8 cellular contexts compared by ENCODE assay signal in the genomic region with DNA sequence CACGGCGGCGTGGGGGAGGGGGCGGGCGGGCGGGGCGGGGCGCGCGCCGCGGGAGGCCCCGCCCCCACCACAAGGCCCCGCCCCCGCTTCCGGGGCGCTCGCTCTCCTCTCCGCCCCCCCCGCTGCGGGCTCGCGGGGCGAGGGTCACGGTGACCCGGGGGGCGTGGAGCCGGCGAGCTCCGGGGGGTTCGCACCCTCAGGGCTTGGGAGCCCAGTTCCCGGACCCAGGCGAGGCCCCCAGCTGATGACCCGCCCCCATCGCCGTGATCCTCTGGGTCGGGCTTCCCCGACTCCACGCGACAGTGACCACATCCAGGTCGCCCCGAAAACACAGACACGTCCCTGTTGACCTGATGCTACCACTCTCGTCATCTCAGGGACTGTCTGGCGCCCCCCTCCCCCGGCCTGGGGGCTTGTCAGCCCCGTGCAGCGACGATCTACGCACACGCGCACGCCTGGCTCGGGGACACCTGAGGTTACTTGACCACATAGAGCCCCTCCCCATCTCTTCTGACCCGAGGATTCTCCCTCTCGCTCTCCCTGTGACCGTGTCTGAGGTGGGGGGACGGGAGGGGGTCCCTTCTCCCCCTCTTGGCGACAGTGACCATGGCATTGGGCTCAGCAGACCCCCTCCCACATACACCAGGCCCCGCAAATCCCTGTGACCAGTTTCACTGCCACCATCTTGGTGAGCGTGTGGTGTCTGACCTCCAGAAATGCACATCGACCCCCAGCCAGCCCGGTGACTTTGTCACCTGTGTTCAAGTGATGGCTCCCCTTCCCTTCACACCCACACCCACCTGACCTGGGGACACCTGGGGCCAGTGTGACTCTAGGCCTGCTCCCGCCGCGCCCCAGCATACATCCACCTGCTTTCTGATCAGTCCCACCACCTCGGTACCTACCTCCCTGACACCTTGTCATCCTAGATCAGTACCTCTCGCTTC. TPM values are rescaled to one million over a fixed set of nuclear protein-coding genes. Genes with fewer than 3 reads are reported as not detected.
DNase-seq lines count a peak whose midpoint lies in the region; ATAC-seq and TF ChIP-seq lines count a peak whose summit lies in the region.

No MANE protein-coding gene starts in this region.

- no peaks in the 10 kb centered on the region for H3K9me2 ChIP-seq in PC-3 (replicated peaks; ENCODE audit: low read length)

- peaks cover 54% of the 10 kb centered on the region for H3K79me2 ChIP-seq in PC-3 (ENCODE audit: low read length)

- peak overlapping the region; percentile 87 for H3K9ac ChIP-seq in PC-3 (ENCODE audit: low read length)

- H3K4me1 ChIP-seq in PC-3 (ENCODE audit: insufficient read depth, low read length) = peaks cover 20% of the 10 kb centered on the region

- POLR2A ChIA-PET in activated CD4-positive, alpha-beta T cell treated with anti-CD3 and anti-CD28 coated beads for 36 hours (lab: Charles Lee) = interaction anchor here (0.6 to 1.6 kb wide), 5 partner anchors 11 to 277 kb away, joined by 3 to 4 read pairs (median 3); a partner anchor contains a TSS
- POLR2A ChIA-PET in PC-3 (lab: Charles Lee; ENCODE audit: unreplicated experiment) = interaction anchor here (0.6 to 1.0 kb wide), 3 partner anchors 16 to 35 kb away, joined by 3 to 4 read pairs (median 3); no protein-coding TSS in a partner anchor

- H3K27ac ChIP-seq in PC-3 (ENCODE audit: low read length) = peak overlapping the region; percentile 11; the same call in 1 of the 2 replicates
- H3K27ac ChIP-seq in layer of hippocampus (ENCODE audit: low read depth, low read length) = peak overlapping the region; percentile 95

- H3K4me1 Mint-ChIP-seq in activated CD4-positive, alpha-beta T cell treated with anti-CD3 and anti-CD28 coated beads for 36 hours = peaks cover 22% of the 10 kb centered on the region
- H3K4me1 Mint-ChIP-seq in brain = peaks cover 33% of the 10 kb centered on the region
- peaks cover 42% of the 10 kb centered on the region for H3K4me1 Mint-ChIP-seq in stimulated activated effector memory CD8-positive, alpha-beta T cell treated with anti-CD3 and anti-CD28 coated beads, Interleukin-12 subunit alpha, Interleukin-12 subunit beta, amount 100 ng/mL, for 72 hours

- CTCF ChIA-PET in activated CD4-positive, alpha-beta T cell treated with anti-CD3 and anti-CD28 coated beads for 36 hours (lab: Charles Lee) = interaction anchor here (1.0 to 2.4 kb wide), 5 partner anchors 12 to 336 kb away, joined by 4 to 16 read pairs (median 6); a partner anchor contains a TSS
- CTCF ChIA-PET in PC-3 (lab: Charles Lee) = interaction anchor here (0.5 to 2.0 kb wide), 4 partner anchors 11 to 336 kb away, joined by 3 to 23 read pairs (median 6); a partner anchor contains a TSS

- DNase-seq in activated CD4-positive, alpha-beta T cell treated with anti-CD3 and anti-CD28 coated beads for 36 hours = no peak
- no peak for DNase-seq in activated CD4-positive, alpha-beta T cell treated with anti-CD3 and anti-CD28 coated beads for 1 hour
- DNase-seq in PC-3 (no peak), NCI-H187 treated with DMSO at 0.1 percent for 48 hours (lab: John Stamatoyannopoulos, UW) (no peak)
- peak; percentile 70 to 88 for DNase-seq in stimulated activated effector memory CD8-positive, alpha-beta T cell treated with anti-CD3 and anti-CD28 coated beads, Interleukin-12 subunit alpha, Interleukin-12 subunit beta, amount 100 ng/mL, for 72 hours (ENCODE audit: low spot score in 2 of 2)

- H3K36me3 Mint-ChIP-seq in activated CD4-positive, alpha-beta T cell treated with anti-CD3 and anti-CD28 coated beads for 36 hours (ENCODE audit: low read depth) = peaks cover 18% of the 10 kb centered on the region
- peaks cover 11% of the 10 kb centered on the region for H3K36me3 Mint-ChIP-seq in brain
- H3K36me3 Mint-ChIP-seq in stimulated activated effector memory CD8-positive, alpha-beta T cell treated with anti-CD3 and anti-CD28 coated beads, Interleukin-12 subunit alpha, Interleukin-12 subunit beta, amount 100 ng/mL, for 72 hours = peaks cover 43% of the 10 kb centered on the region

- no peaks in the 10 kb centered on the region for H3K9me3 Mint-ChIP-seq in activated CD4-positive, alpha-beta T cell treated with anti-CD3 and anti-CD28 coated beads for 36 hours (ENCODE audit: low read depth)
- peaks cover 0 to 6% (median 0%) of the 10 kb centered on the region in 5 experiments for H3K9me3 Mint-ChIP-seq in brain
- H3K9me3 Mint-ChIP-seq in stimulated activated effector memory CD8-positive, alpha-beta T cell treated with anti-CD3 and anti-CD28 coated beads, Interleukin-12 subunit alpha, Interleukin-12 subunit beta, amount 100 ng/mL, for 72 hours = no peaks in the 10 kb centered on the region

- intact Hi-C loops in activated CD4-positive, alpha-beta T cell treated with anti-CD3 and anti-CD28 coated beads for 36 hours (cut with DNase I, micrococcal nuclease) = loop anchor here in 1 of 2 experiments (1.0 to 5.0 kb wide), 3 partner anchors 12 to 928 kb away; a partner anchor contains a TSS
- intact Hi-C loops in PC-3 (cut with micrococcal nuclease) = loop anchor here (5.0 kb wide), 1 partner anchor 623 kb away; no protein-coding TSS in a partner anchor

- no peaks in the 10 kb centered on the region for H3K27me3 Mint-ChIP-seq in activated CD4-positive, alpha-beta T cell treated with anti-CD3 and anti-CD28 coated beads for 36 hours
- peaks cover 7% of the 10 kb centered on the region for H3K27me3 Mint-ChIP-seq in brain

- no peaks in the 10 kb centered on the region for H3K27me3 ChIP-seq in PC-3 (ENCODE audit: low read length)
- no peaks in the 10 kb centered on the region for H3K27me3 ChIP-seq in layer of hippocampus (ENCODE audit: control insufficient read depth, insufficient read depth, low read length)

- 0 out of 2 replicates have a peak, but pooled peaks cover 3% of the 10 kb centered on the region for H4K20me1 ChIP-seq in PC-3 (ENCODE audit: low read length)

- no TSS peak for BruUV-seq in PC-3 (replicated peaks; lab: Mats Ljungman, UMichigan)

- peak; percentile 50 for ATAC-seq in activated CD4-positive, alpha-beta T cell treated with anti-CD3 and anti-CD28 coated beads for 36 hours
- ATAC-seq in HG02588 (IDR thresholded peaks at IDR 0.05; ENCODE audit: unreplicated experiment) (peak; percentile 26), PC-3 (peak; percentile 31)
- peak; percentile 67 for ATAC-seq in stimulated activated effector memory CD8-positive, alpha-beta T cell treated with anti-CD3 and anti-CD28 coated beads, Interleukin-12 subunit alpha, Interleukin-12 subunit beta, amount 100 ng/mL, for 72 hours

- H2AFZ ChIP-seq in PC-3 (ENCODE audit: low read length) = peak overlapping the region; percentile 64

- H3K4me2 ChIP-seq in PC-3 (ENCODE audit: low read length) = peak overlapping the region; percentile 96

- peak overlapping the region; percentile 92 for H3K27ac Mint-ChIP-seq in activated CD4-positive, alpha-beta T cell treated with anti-CD3 and anti-CD28 coated beads for 36 hours
- peak overlapping the region; percentile 90 to 96 (median 93) for H3K27ac Mint-ChIP-seq in brain
- H3K27ac Mint-ChIP-seq in stimulated activated effector memory CD8-positive, alpha-beta T cell treated with anti-CD3 and anti-CD28 coated beads, Interleukin-12 subunit alpha, Interleukin-12 subunit beta, amount 100 ng/mL, for 72 hours = peak overlapping the region; percentile 96

- H3K4me3 ChIP-seq in PC-3 (ENCODE audit: low read length) = peak overlapping the region; percentile 77

- peaks cover 11% of the 10 kb centered on the region for H3F3A ChIP-seq in PC-3 (ENCODE audit: low read length, unreplicated experiment)

- TF ChIP-seq CTCF in PC-3 (conservative IDR thresholded peaks at IDR 0.05; ENCODE audit: low read depth, low read length) = no peak
- no peak for TF ChIP-seq CTCF in brain (conservative IDR thresholded peaks at IDR 0.05)

- H3K9me3 ChIP-seq in PC-3 (ENCODE audit: low read length) = no peaks in the 10 kb centered on the region

- peak overlapping the region; percentile 85 for H3K4me3 Mint-ChIP-seq in activated CD4-positive, alpha-beta T cell treated with anti-CD3 and anti-CD28 coated beads for 36 hours
- H3K4me3 Mint-ChIP-seq in brain = peak overlapping the region; percentile 89 to 95 (median 94)
- peak overlapping the region; percentile 95 for H3K4me3 Mint-ChIP-seq in stimulated activated effector memory CD8-positive, alpha-beta T cell treated with anti-CD3 and anti-CD28 coated beads, Interleukin-12 subunit alpha, Interleukin-12 subunit beta, amount 100 ng/mL, for 72 hours

- H3K36me3 ChIP-seq in PC-3 (ENCODE audit: low read depth, low read length) = no peaks in the 10 kb centered on the region; the same call in 1 of the 2 replicates

RNA-seq across cellular contexts. Expression of a gene that starts 0.7 kb away (rescaled TPM):
- 10 to 100 TPM; 32.2 to 33.7 TPM for total RNA-seq in activated CD4-positive, alpha-beta T cell treated with anti-CD3 and anti-CD28 coated beads for 36 hours
- 39.3 and 40.5 TPM in 2 replicates for total RNA-seq in PC-3 (2014; rRNA removed)
- 76.0 TPM for polyA plus RNA-seq in brain (ENCODE audit: insufficient read depth, low read depth, low replicate concordance)

RNA-seq across cellular contexts. Expression of a gene that starts 10.3 kb away (rescaled TPM):
- 1 to 10 TPM; 2.6 to 3.2 TPM for total RNA-seq in activated CD4-positive, alpha-beta T cell treated with anti-CD3 and anti-CD28 coated beads for 36 hours
- total RNA-seq in PC-3 (2014; rRNA removed) = 10.5 and 15.5 TPM in 2 replicates
- 13.6 TPM for polyA plus RNA-seq in brain (ENCODE audit: insufficient read depth, low read depth, low replicate concordance)

RNA-seq across cellular contexts. Expression of a gene that starts 15.8 kb away (rescaled TPM):
- 10 to 100 TPM; 14.6 to 16.2 TPM for total RNA-seq in activated CD4-positive, alpha-beta T cell treated with anti-CD3 and anti-CD28 coated beads for 36 hours
- 40.1 and 61.7 TPM in 2 replicates for total RNA-seq in PC-3 (2014; rRNA removed)
- polyA plus RNA-seq in brain (ENCODE audit: insufficient read depth, low read depth, low replicate concordance) = 56.5 TPM

RNA-seq across cellular contexts. Expression of a gene that starts 16.0 kb away (rescaled TPM):
- not detected for total RNA-seq in activated CD4-positive, alpha-beta T cell treated with anti-CD3 and anti-CD28 coated beads for 36 hours
- 30.8 and 35.3 TPM in 2 replicates for total RNA-seq in PC-3 (2014; rRNA removed)
- polyA plus RNA-seq in brain (ENCODE audit: insufficient read depth, low read depth, low replicate concordance) = 1.3 TPM

RNA-seq across cellular contexts. Expression of a gene that starts 21.6 kb away (rescaled TPM):
- under 1 TPM; 0.47 to 0.82 TPM for total RNA-seq in activated CD4-positive, alpha-beta T cell treated with anti-CD3 and anti-CD28 coated beads for 36 hours
- 11.4 and 40.3 TPM in 2 replicates for total RNA-seq in PC-3 (2014; rRNA removed)
- polyA plus RNA-seq in brain (ENCODE audit: insufficient read depth, low read depth, low replicate concordance) = 260 TPM

Comparison
In these comparisons a context has a peak if more than half of its experiments do, and no peak if none do; other contexts are left out.
1. DNase-seq: peak in stimulated activated effector memory CD8-positive, alpha-beta T cell treated with anti-CD3 and anti-CD28 coated beads, Interleukin-12 subunit alpha, Interleukin-12 subunit beta, amount 100 ng/mL, for 72 hours (2 of 2); none in activated CD4-positive, alpha-beta T cell treated with anti-CD3 and anti-CD28 coated beads for 36 hours (single experiment), activated CD4-positive, alpha-beta T cell treated with anti-CD3 and anti-CD28 coated beads for 1 hour (single experiment), PC-3 (single experiment) and NCI-H187 treated with DMSO at 0.1 percent for 48 hours (single experiment).
2. Peak in every context shown above with its lines, with median percentiles within 50 percentile points of each other: ATAC-seq, H3K27ac Mint-ChIP-seq and H3K4me3 Mint-ChIP-seq.